29 cellular contexts compared by ENCODE assay signal in the genomic region with DNA sequence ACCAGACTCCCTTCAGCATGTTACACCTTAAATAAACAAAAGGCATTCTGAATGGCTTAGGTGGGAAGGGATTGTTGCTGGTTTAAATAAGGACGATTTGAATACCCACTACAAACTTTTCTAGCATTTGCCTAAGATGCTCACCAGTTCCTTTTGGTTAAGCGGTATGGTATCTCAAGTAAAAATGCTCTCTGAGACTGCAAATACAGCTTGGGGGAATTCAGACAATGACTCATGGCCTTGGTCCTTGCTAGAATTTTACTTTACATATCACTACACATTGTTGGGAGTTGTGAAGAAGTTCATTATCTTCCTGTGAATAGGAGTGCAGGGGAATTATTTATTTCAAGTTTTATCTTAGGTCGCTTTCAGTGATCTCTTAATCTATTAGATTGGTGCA.
DNase-seq lines count a peak whose midpoint lies in the region; ATAC-seq and TF ChIP-seq lines count a peak whose summit lies in the region.
"Had no signal": no experiment of that assay in that cellular context is flagged by ENCODE, and none has a peak within 500 bp of the region (broad histone marks: within the 10 kb centered on the region; RNA-seq: fewer than 3 reads in every experiment).

No MANE protein-coding gene starts in this region.

- H3K18ac ChIP-seq in trophoblast cell (ENCODE audit: low read length), result no peak overlapping the region

- DNase-seq in EL (peak; percentile 66), RPMI7951 (ENCODE audit: low read depth) (peak; percentile 70), fibroblast of pulmonary artery (ENCODE audit: low read depth) (peak; percentile 15), trophoblast cell (peak; percentile 66), aorta (no peak), COLO829 (ENCODE audit: low spot score) (no peak), mesenteric fat pad (ENCODE audit: low spot score) (no peak)
- DNase-seq: activated CD4-positive, alpha-beta T cell treated with anti-CD3 and anti-CD28 coated beads for 36 hours; activated effector memory CD4-positive, alpha-beta T cell treated with anti-CD3 and anti-CD28 coated beads, Interleukin-2, amount 50 U/mL, for 16 hours; activated naive CD8-positive, alpha-beta T cell treated with anti-CD3 and anti-CD28 coated beads, Interleukin-2, amount 10 ng/mL, durations not matched to agents 7 days and 5 days; Calu3; head of caudate nucleus; left colon; naive B cell; NCI-H1436; NCI-H2171; NCI-H524 treated with DMSO at 0.1 percent for 48 hours; occipital lobe; Peyer's patch; right cardiac atrium; stimulated activated CD4-positive, alpha-beta T cell treated with anti-CD3 and anti-CD28 coated beads, Interleukin-4, amount 100 ng/mL, for 4 hours; stimulated activated naive CD4-positive, alpha-beta T cell had no signal

- H3K79me2 ChIP-seq in trophoblast cell (ENCODE audit: control insufficient read depth, insufficient read depth, low read length, poor library complexity), result no peaks in the 10 kb centered on the region

- no CpG with 5 or more reads among the region's 3 CpGs for WGBS in trophoblast cell (ENCODE audit: extremely low coverage, insufficient coverage, insufficient read length)
- WGBS in aorta, 2 donors, result 82 to 83% methylated on average over 3 of the region's 3 CpGs

- no peak overlapping the region for H3K9ac ChIP-seq in trophoblast cell (ENCODE audit: low read length)

- H3K27me3 ChIP-seq in trophoblast cell (ENCODE audit: insufficient read depth, low read length) (no peaks in the 10 kb centered on the region), aorta (ENCODE audit: control insufficient read depth in 1 of 2, insufficient read depth in 2 of 2, low read length in 1 of 2) (no peaks in the 10 kb centered on the region)
- H3K27me3 ChIP-seq: cardiac muscle cell, Peyer's patch, SJSA1 had no signal

- no peak overlapping the region for H2BK12ac ChIP-seq in trophoblast cell (ENCODE audit: low read length)

- H3K9me3 ChIP-seq in trophoblast cell (ENCODE audit: insufficient read depth, low read depth, low read length) (no peaks in the 10 kb centered on the region), aorta (ENCODE audit: control insufficient read depth, low read length) (no peaks in the 10 kb centered on the region)
- H3K9me3 ChIP-seq: Peyer's patch, SJSA1, thoracic aorta had no signal

- no peak overlapping the region for H2AK5ac ChIP-seq in trophoblast cell (ENCODE audit: low read length)

- no peak overlapping the region for H4K91ac ChIP-seq in trophoblast cell (ENCODE audit: low read depth, low read length)

- H4K12ac ChIP-seq in trophoblast cell (ENCODE audit: low read depth, low read length), result no peak overlapping the region

- no peak overlapping the region for H2AFZ ChIP-seq in trophoblast cell (ENCODE audit: insufficient read depth, low read length, poor library complexity)

- no peak overlapping the region for H3K14ac ChIP-seq in trophoblast cell (ENCODE audit: low read length)

- H3K36me3 ChIP-seq in trophoblast cell (ENCODE audit: control insufficient read depth in 1 of 2, insufficient read depth in 2 of 2, low read length in 2 of 2) (no peaks in the 10 kb centered on the region), aorta (ENCODE audit: control insufficient read depth in 1 of 2, insufficient read depth in 2 of 2, low read length in 1 of 2) (no peaks in the 10 kb centered on the region)
- H3K36me3 ChIP-seq: cardiac muscle cell, Peyer's patch, SJSA1, thoracic aorta had no signal

- intact Hi-C loops in aorta (cut with DNase I), result no loop called here

- peaks cover 7% of the 10 kb centered on the region for H3K79me1 ChIP-seq in trophoblast cell (ENCODE audit: low read length)

- peak overlapping the region; percentile 65 for H3K27ac ChIP-seq in trophoblast cell (ENCODE audit: low read depth, low read length)
- no peak overlapping the region for H3K27ac ChIP-seq in aorta (ENCODE audit: low read depth in 1 of 2, low read length in 2 of 2)
- H3K27ac ChIP-seq: C4-2B, cardiac muscle cell, Peyer's patch, SJSA1, thoracic aorta had no signal

- H4K8ac ChIP-seq in trophoblast cell (ENCODE audit: low read depth, low read length), result no peak overlapping the region

- ATAC-seq in aorta (ENCODE audit: low FRiP score) (no peak), HG03135 (IDR thresholded peaks at IDR 0.05; ENCODE audit: unreplicated experiment) (no peak)
- ATAC-seq: activated CD4-positive, alpha-beta T cell treated with anti-CD3 and anti-CD28 coated beads for 36 hours; HCT116; K562; left colon; right cardiac atrium had no signal

- H2BK120ac ChIP-seq in trophoblast cell (ENCODE audit: insufficient read depth, low read length, poor library complexity), result no peak overlapping the region

- H3K4me2 ChIP-seq in trophoblast cell (ENCODE audit: low read length), result no peak overlapping the region

- H3K23ac ChIP-seq in trophoblast cell (ENCODE audit: low read length), result no peak overlapping the region

- peaks cover 7 to 9% of the 10 kb centered on the region in 2 experiments for H3K4me1 ChIP-seq in trophoblast cell (ENCODE audit: control insufficient read depth in 1 of 2, insufficient read depth in 2 of 2, low read length in 2 of 2)
- no peaks in the 10 kb centered on the region for H3K4me1 ChIP-seq in aorta (ENCODE audit: control insufficient read depth in 1 of 2, insufficient read depth in 2 of 2, low read length in 2 of 2)
- H3K4me1 ChIP-seq: Peyer's patch had no signal

- H3K4me3 ChIP-seq in fibroblast of pulmonary artery (replicated peaks; ENCODE audit: low read depth, low read length) (no peak overlapping the region), trophoblast cell (ENCODE audit: low read depth, low read length) (no peak overlapping the region), aorta (ENCODE audit: low read length in 2 of 2) (no peak overlapping the region)
- H3K4me3 ChIP-seq: cardiac muscle cell, K562, Peyer's patch, SJSA1, thoracic aorta had no signal

- H3K4ac ChIP-seq in trophoblast cell (ENCODE audit: low read depth, low read length), result no peak overlapping the region

- no peak overlapping the region for H2BK5ac ChIP-seq in trophoblast cell (ENCODE audit: low read depth, low read length, poor library complexity)

- TF ChIP-seq CTCF in fibroblast of pulmonary artery (IDR thresholded peaks at IDR 0.05; ENCODE audit: low read length, missing control alignments), result no peak

Comparison
In these comparisons a context has a peak if more than half of its experiments do, and no peak if none do; other contexts are left out.
1. DNase-seq: peak in EL (single experiment), RPMI7951 (single experiment), fibroblast of pulmonary artery (single experiment) and trophoblast cell (2 of 2); none in aorta (0 of 2), COLO829 (single experiment) and mesenteric fat pad (single experiment).